In the genomic region with DNA sequence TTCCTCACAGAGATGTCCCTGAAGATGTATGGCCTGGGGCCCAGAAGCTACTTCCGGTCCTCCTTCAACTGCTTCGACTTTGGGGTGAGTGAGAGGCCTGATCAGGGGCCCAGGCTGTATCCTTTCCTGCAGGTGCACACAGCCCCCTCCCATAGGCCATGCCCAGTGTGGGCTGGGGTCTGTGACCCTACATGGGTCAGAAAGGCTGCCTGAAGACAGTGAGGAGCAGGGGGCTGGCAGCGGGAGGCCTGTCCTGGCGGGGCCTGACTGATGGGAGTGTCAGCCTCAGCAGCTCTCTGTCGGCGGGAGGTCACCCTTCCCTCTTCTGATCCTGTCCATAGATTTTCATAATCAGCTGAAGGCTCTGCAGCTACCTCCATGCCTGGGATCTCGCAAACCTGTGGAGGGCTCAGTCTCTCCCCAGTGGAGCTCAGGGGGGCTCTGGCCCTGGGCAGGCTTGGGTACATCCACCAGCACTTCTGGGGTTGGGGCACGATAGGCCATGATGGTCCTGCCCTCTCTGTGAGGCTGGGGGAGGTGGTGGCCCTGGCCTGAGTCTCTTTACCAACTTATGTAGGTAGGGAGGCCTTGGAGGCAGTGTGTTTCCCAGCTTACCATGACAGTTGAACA, we compare ENCODE assay signal across 20 cellular contexts.
DNase-seq lines count a peak whose midpoint lies in the region; ATAC-seq and TF ChIP-seq lines count a peak whose summit lies in the region.
"Had no signal": no experiment of that assay in that cellular context is flagged by ENCODE, and none has a peak within 500 bp of the region (broad histone marks: within the 10 kb centered on the region; RNA-seq: fewer than 3 reads in every experiment).

No MANE protein-coding gene starts in this region.

- TF ChIP-seq CTCF in testis (IDR thresholded peaks at IDR 0.05) (no peak), WTC11 (IDR thresholded peaks at IDR 0.05) (no peak)

- intact Hi-C loops in testis (cut with DNase I; ENCODE audit: low total_unique reads): no loop called here

- no peak overlapping the region for H2BK120ac ChIP-seq in neuronal stem cell (ENCODE audit: low read depth, low read length)

- no peak overlapping the region for H2AK5ac ChIP-seq in neuronal stem cell (ENCODE audit: low read depth, low read length)

- ATAC-seq in WTC11: no peak
- ATAC-seq: HCT116, Right ventricle myocardium inferior had no signal

- no peak overlapping the region for H2AFZ ChIP-seq in neuronal stem cell (ENCODE audit: low read length)

- no peak overlapping the region for H3K27ac ChIP-seq in neuronal stem cell (replicated peaks; ENCODE audit: low read length)
- H3K27ac ChIP-seq in testis: no peak overlapping the region
- H3K27ac ChIP-seq: C4-2B, KMS-11 had no signal

- H3K4me1 Mint-ChIP-seq in activated T-cell treated with anti-CD3 and anti-CD28 coated beads, Interleukin-2, amount 50 U/mL, for 24 hours (ENCODE audit: low read depth): no peaks in the 10 kb centered on the region
- H3K4me1 Mint-ChIP-seq in WTC11: no peaks in the 10 kb centered on the region

- H3K36me3 ChIP-seq in neuronal stem cell (replicated peaks in 1 of 2; ENCODE audit: control insufficient read depth in 2 of 2, insufficient read depth in 2 of 2, low read length in 2 of 2) (no peaks in the 10 kb centered on the region), testis (ENCODE audit: low read depth, missing control alignments) (no peaks in the 10 kb centered on the region)

- H3K27me3 ChIP-seq in neuronal stem cell (ENCODE audit: control insufficient read depth in 3 of 3, insufficient read depth in 3 of 3, low read depth in 1 of 3, low read length in 3 of 3) (no peaks in the 10 kb centered on the region), testis (no peaks in the 10 kb centered on the region)

- no peak overlapping the region for H2BK15ac ChIP-seq in neuronal stem cell (ENCODE audit: low read length)

- H4K8ac ChIP-seq in neuronal stem cell (ENCODE audit: low read depth, low read length): peak overlapping the region; percentile 43

- DNase-seq in activated T-cell treated with anti-CD3 and anti-CD28 coated beads, Interleukin-2, amount 50 U/mL, for 24 hours: peak; percentile 19
- no peak for DNase-seq in activated T-cell treated with anti-CD3 and anti-CD28 coated beads for 4 hours
- DNase-seq in ecto neural progenitor cell (ENCODE audit: low spot score): peak; percentile 43
- no peak for DNase-seq in neuronal stem cell (ENCODE audit: low spot score)
- peak; percentile 6 for DNase-seq in testis
- DNase-seq in epidermal melanocyte (ENCODE audit: insufficient read length, low spot score): no peak
- DNase-seq in cerebellar cortex (ENCODE audit: low spot score): no peak
- no peak for DNase-seq in WTC11 (ENCODE audit: low spot score)
- DNase-seq: AML-193, GOT3, IMR-90, NCI-H1105, NCI-H2029 treated with DMSO at 0.1 percent for 48 hours, NCI-H345, NCI-H526, OCI-M1 had no signal

- H4K91ac ChIP-seq in neuronal stem cell (ENCODE audit: low read depth, low read length, poor library complexity): no peak overlapping the region

- no peaks in the 10 kb centered on the region for H3K79me1 ChIP-seq in neuronal stem cell (ENCODE audit: low read depth, low read length)

- H3K27me3 Mint-ChIP-seq in activated T-cell treated with anti-CD3 and anti-CD28 coated beads, Interleukin-2, amount 50 U/mL, for 24 hours: peaks cover 19% of the 10 kb centered on the region
- H3K27me3 Mint-ChIP-seq in WTC11 (ENCODE audit: low read depth): no peaks in the 10 kb centered on the region

- H3K4me3 Mint-ChIP-seq in activated T-cell treated with anti-CD3 and anti-CD28 coated beads, Interleukin-2, amount 50 U/mL, for 24 hours: no peak overlapping the region
- H3K4me3 Mint-ChIP-seq in WTC11: no peak overlapping the region

- peaks cover 0 to under 1% of the 10 kb centered on the region in 2 donors for H3K4me1 ChIP-seq in neuronal stem cell (ENCODE audit: control insufficient read depth in 2 of 2, insufficient read depth in 1 of 2, low read depth in 1 of 2, low read length in 2 of 2)
- no peaks in the 10 kb centered on the region for H3K4me1 ChIP-seq in testis

- no CpG with 5 or more reads among the region's 8 CpGs for WGBS in neuronal stem cell (ENCODE audit: extremely low coverage in 2 of 2, insufficient read length in 2 of 2, insufficient replicate concordance in 1 of 2), 2 donors
- 82 to 88% methylated on average over 6 to 8 of the region's 8 CpGs for WGBS in testis, 2 donors

- no peaks in the 10 kb centered on the region for H3K36me3 Mint-ChIP-seq in activated T-cell treated with anti-CD3 and anti-CD28 coated beads, Interleukin-2, amount 50 U/mL, for 24 hours (ENCODE audit: low read depth)
- peaks cover 21% of the 10 kb centered on the region for H3K36me3 Mint-ChIP-seq in WTC11

- no peak overlapping the region for H3K27ac Mint-ChIP-seq in activated T-cell treated with anti-CD3 and anti-CD28 coated beads, Interleukin-2, amount 50 U/mL, for 24 hours
- H3K27ac Mint-ChIP-seq in WTC11: no peak overlapping the region

- POLR2A ChIA-PET in WTC11 (lab: Charles Lee): no interaction called here

- no peak for TF ChIP-seq POLR2A in testis (IDR thresholded peaks at IDR 0.05)

- no peak overlapping the region for H3K4me3 ChIP-seq in neuronal stem cell (ENCODE audit: low read length in 2 of 2)
- H3K4me3 ChIP-seq in testis: no peak overlapping the region

- peak overlapping the region; percentile 71 for H3K14ac ChIP-seq in neuronal stem cell (ENCODE audit: low read length)

- no peaks in the 10 kb centered on the region for H3K9me3 Mint-ChIP-seq in activated T-cell treated with anti-CD3 and anti-CD28 coated beads, Interleukin-2, amount 50 U/mL, for 24 hours
- no peaks in the 10 kb centered on the region for H3K9me3 Mint-ChIP-seq in WTC11

- no peak overlapping the region for H2BK5ac ChIP-seq in neuronal stem cell (ENCODE audit: low read length)

- H3K23ac ChIP-seq in neuronal stem cell (ENCODE audit: low read depth, low read length, poor library complexity): peak overlapping the region; percentile 73

- H3K4me2 ChIP-seq in neuronal stem cell (ENCODE audit: insufficient read depth, low read length, poor library complexity, severe bottlenecking): no peak overlapping the region
- H3K4me2 ChIP-seq: KMS-11 had no signal

- H3K4ac ChIP-seq in neuronal stem cell (ENCODE audit: low read length): no peak overlapping the region

- peak overlapping the region; percentile 60 for H3K9ac ChIP-seq in neuronal stem cell (ENCODE audit: low read depth, low read length, poor library complexity)
- H3K9ac ChIP-seq: KMS-11 had no signal

- H3K9me3 ChIP-seq in neuronal stem cell (replicated peaks in 1 of 2; ENCODE audit: control insufficient read depth in 2 of 2, insufficient read depth in 1 of 2, low read depth in 1 of 2, low read length in 2 of 2) (peaks cover 0 to 15% of the 10 kb centered on the region in 2 donors), testis (no peaks in the 10 kb centered on the region)

- H2BK12ac ChIP-seq in neuronal stem cell (ENCODE audit: low read length): no peak overlapping the region

- H3K18ac ChIP-seq in neuronal stem cell (ENCODE audit: low read length): peak overlapping the region; percentile 57

- CTCF ChIA-PET in WTC11 (lab: Charles Lee): no interaction called here

TF ChIP-seq in WTC11, 78 proteins besides CTCF, POLR2A, EP300 and RAD21 (continues in another document):
- TF ChIP-seq, protein P1, sequence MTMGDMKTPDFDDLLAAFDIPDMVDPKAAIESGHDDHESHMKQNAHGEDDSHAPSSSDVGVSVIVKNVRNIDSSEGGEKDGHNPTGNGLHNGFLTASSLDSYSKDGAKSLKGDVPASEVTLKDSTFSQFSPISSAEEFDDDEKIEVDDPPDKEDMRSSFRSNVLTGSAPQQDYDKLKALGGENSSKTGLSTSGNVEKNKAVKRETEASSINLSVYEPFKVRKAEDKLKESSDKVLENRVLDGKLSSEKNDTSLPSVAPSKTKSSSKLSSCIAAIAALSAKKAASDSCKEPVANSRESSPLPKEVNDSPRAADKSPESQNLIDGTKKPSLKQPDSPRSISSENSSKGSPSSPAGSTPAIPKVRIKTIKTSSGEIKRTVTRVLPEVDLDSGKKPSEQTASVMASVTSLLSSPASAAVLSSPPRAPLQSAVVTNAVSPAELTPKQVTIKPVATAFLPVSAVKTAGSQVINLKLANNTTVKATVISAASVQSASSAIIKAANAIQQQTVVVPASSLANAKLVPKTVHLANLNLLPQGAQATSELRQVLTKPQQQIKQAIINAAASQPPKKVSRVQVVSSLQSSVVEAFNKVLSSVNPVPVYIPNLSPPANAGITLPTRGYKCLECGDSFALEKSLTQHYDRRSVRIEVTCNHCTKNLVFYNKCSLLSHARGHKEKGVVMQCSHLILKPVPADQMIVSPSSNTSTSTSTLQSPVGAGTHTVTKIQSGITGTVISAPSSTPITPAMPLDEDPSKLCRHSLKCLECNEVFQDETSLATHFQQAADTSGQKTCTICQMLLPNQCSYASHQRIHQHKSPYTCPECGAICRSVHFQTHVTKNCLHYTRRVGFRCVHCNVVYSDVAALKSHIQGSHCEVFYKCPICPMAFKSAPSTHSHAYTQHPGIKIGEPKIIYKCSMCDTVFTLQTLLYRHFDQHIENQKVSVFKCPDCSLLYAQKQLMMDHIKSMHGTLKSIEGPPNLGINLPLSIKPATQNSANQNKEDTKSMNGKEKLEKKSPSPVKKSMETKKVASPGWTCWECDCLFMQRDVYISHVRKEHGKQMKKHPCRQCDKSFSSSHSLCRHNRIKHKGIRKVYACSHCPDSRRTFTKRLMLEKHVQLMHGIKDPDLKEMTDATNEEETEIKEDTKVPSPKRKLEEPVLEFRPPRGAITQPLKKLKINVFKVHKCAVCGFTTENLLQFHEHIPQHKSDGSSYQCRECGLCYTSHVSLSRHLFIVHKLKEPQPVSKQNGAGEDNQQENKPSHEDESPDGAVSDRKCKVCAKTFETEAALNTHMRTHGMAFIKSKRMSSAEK (CRISPR knock-in tag; IDR thresholded peaks at IDR 0.05; ENCODE audit: borderline replicate concordance): no peak
- no peak for TF ChIP-seq NFATC4 (CRISPR knock-in tag; IDR thresholded peaks at IDR 0.05)

Comparison
In these comparisons a context has a peak if more than half of its experiments do, and no peak if none do; other contexts are left out.
1. DNase-seq: peak in activated T-cell treated with anti-CD3 and anti-CD28 coated beads, Interleukin-2, amount 50 U/mL, for 24 hours (single experiment), ecto neural progenitor cell (single experiment) and testis (single experiment); none in activated T-cell treated with anti-CD3 and anti-CD28 coated beads for 4 hours (single experiment), neuronal stem cell (single experiment), epidermal melanocyte (single experiment), cerebellar cortex (single experiment) and WTC11 (single experiment).